Comparison of ENCODE assay signal across 14 cellular contexts in the genomic region with DNA sequence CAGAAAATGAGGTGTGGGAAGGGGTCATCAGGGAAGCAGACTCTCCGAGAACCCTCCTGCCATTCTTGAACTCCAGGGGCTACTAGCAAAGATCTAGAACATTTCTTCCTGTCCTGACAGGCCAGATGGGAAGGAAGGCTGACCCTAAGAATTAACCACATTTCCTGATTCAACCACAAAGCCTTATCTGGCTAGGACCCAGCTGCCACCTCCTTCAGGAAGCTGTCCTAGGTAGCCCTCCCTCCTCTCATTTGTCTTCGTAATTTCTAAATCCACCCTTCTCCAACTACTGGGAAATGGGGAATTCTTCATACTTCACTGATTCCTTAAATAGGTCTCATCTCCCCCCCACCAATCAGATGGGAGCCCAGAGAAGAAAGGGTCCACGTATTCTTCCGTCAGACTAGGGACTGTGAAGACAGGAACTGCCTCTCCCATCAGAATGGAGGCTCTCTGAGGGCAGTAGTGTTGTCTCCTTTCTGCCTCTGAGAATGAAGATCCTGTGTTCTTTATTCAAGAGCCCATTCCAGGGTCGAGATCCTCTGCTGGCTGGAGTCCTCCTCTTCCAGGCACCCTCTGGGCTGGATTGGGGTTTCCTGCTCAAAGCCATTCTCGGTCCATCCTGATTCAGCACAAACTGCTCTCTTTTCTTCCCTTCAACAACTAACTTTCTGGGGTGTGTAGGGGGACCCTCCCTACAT. TPM values are rescaled to one million over a fixed set of nuclear protein-coding genes. Genes with fewer than 3 reads are reported as not detected.
DNase-seq lines count a peak whose midpoint lies in the region; ATAC-seq, FAIRE-seq and TF ChIP-seq lines count a peak whose summit lies in the region.
"Had no signal": no experiment of that assay in that cellular context is flagged by ENCODE, and none has a peak within 500 bp of the region (broad histone marks: within the 10 kb centered on the region; RNA-seq: fewer than 3 reads in every experiment).

No MANE protein-coding gene starts in this region.

- H3K4me3 Mint-ChIP-seq in H9: peak overlapping the region in 1 of 2 experiments; percentile 93; a peak in 3 of 5 replicates

- H2BK20ac ChIP-seq in H9 (ENCODE audit: low read depth, low read length, poor library complexity, severe bottlenecking) (no peak overlapping the region), H1 (ENCODE audit: low read length) (peak overlapping the region; percentile 90)

- in situ Hi-C loops in G401 (cut with HindIII; ENCODE audit: low sequenced_read_pairs): no loop called here

- TF ChIP-seq CTCF in H9 (conservative IDR thresholded peaks at IDR 0.05): no peak
- TF ChIP-seq CTCF in H1 (IDR thresholded peaks at IDR 0.05; ENCODE audit: control extremely low read depth in 1 of 3, insufficient read depth in 1 of 3, low read depth in 1 of 3, low read length in 3 of 3): no peak
- TF ChIP-seq CTCF in osteoblast (IDR thresholded peaks at IDR 0.05; ENCODE audit: extremely low read depth, low read depth, low read length): no peak
- no peak for TF ChIP-seq CTCF in suprapubic skin (IDR thresholded peaks at IDR 0.05)
- TF ChIP-seq CTCF in gastroesophageal sphincter (IDR thresholded peaks at IDR 0.05): no peak

- H4K5ac ChIP-seq in H9 (ENCODE audit: insufficient read length, low read depth, low read length) (no peak overlapping the region), H1 (ENCODE audit: insufficient read length, low read depth, low read length) (peak overlapping the region; percentile 2)

- H2AFZ ChIP-seq in H9 (ENCODE audit: low read length): no peak overlapping the region
- no peak overlapping the region for H2AFZ ChIP-seq in H1 (ENCODE audit: low read length)
- no peak overlapping the region for H2AFZ ChIP-seq in osteoblast (ENCODE audit: low read length)

- DNase-seq in H9: no peak
- peak; percentile 81 for DNase-seq in OCI-M1 (lab: John Stamatoyannopoulos, UW)
- DNase-seq in H1 (ENCODE audit: low read depth in 1 of 2, low spot score in 2 of 2): no peak
- peak; percentile 90 for DNase-seq in osteoblast (ENCODE audit: insufficient read length, low spot score, missing footprints)
- no peak for DNase-seq in suprapubic skin (ENCODE audit: low spot score in 2 of 2)
- no peak for DNase-seq in G401 (ENCODE audit: low spot score)
- DNase-seq: DMS153, NCI-H1694 had no signal

- H2BK12ac ChIP-seq in H9 (ENCODE audit: insufficient read length, low read depth, low read length): no peak overlapping the region
- peak overlapping the region; percentile 5 for H2BK12ac ChIP-seq in H1 (ENCODE audit: low read depth, low read length)

- H3K18ac ChIP-seq in H9 (ENCODE audit: insufficient read length, low read depth, low read length) (no peak overlapping the region), H1 (ENCODE audit: extremely low read depth, low read length) (peak overlapping the region; percentile 49; the same call in 1 of the 2 replicates)

- FAIRE-seq in H1 (lab: Jason Lieb, UNC): peak; percentile 7

- H3K27me3 ChIP-seq in H9 (ENCODE audit: insufficient read depth, low read length) (no peaks in the 10 kb centered on the region; the same call in 1 of the 2 replicates), H1 (replicated peaks in 1 of 4; ENCODE audit: control insufficient read depth in 3 of 4, extremely low read depth in 1 of 4, insufficient read depth in 3 of 4, low read length in 3 of 4) (peaks cover 0 to 11% (median 2%) of the 10 kb centered on the region in 4 experiments; a peak in 4 of 7 replicates), osteoblast (ENCODE audit: insufficient read depth, low read length) (no peaks in the 10 kb centered on the region), suprapubic skin (peaks cover 25% of the 10 kb centered on the region), gastroesophageal sphincter (no peaks in the 10 kb centered on the region)

- H3K4me3 ChIP-seq in H1 (ENCODE audit: extremely low read depth in 1 of 4, insufficient read depth in 2 of 4, low read depth in 3 of 4, low read length in 4 of 4) (peak overlapping the region in 1 of 4 experiments; percentile 97; a peak in 1 of 8 replicates), osteoblast (ENCODE audit: insufficient read depth, low read length) (no peak overlapping the region), suprapubic skin (no peak overlapping the region), gastroesophageal sphincter (no peak overlapping the region)

- ATAC-seq in gastroesophageal sphincter (no peak), GM21526 (IDR thresholded peaks at IDR 0.05; ENCODE audit: low FRiP score, unreplicated experiment) (no peak)
- ATAC-seq: activated T-helper 17 cell treated with anti-CD3 and anti-CD28 coated beads, Interleukin-2, amount 50 U/mL, for 72 hours; right cardiac atrium had no signal

- H4K20me1 ChIP-seq in H9 (ENCODE audit: control insufficient read depth, insufficient read depth, insufficient read length): no peaks in the 10 kb centered on the region
- no peaks in the 10 kb centered on the region for H4K20me1 ChIP-seq in H1 (replicated peaks in 1 of 2; ENCODE audit: control insufficient read depth in 1 of 2, insufficient read depth in 2 of 2, low read length in 2 of 2)
- H4K20me1 ChIP-seq in osteoblast (ENCODE audit: insufficient read depth, low read length): peaks cover 10% of the 10 kb centered on the region

- TF ChIP-seq POLR2A in H1 (IDR thresholded peaks at IDR 0.05; ENCODE audit: control extremely low read depth in 1 of 2, low read depth in 2 of 2, low read length in 2 of 2) (no peak), suprapubic skin (IDR thresholded peaks at IDR 0.05) (no peak), gastroesophageal sphincter (IDR thresholded peaks at IDR 0.05) (no peak)

- H3K14ac ChIP-seq in H9 (ENCODE audit: insufficient read depth, low read length) (no peak overlapping the region), H1 (ENCODE audit: insufficient read length) (no peak overlapping the region)

- H3K27ac ChIP-seq in H9 (ENCODE audit: insufficient read length, low read depth, low read length): no peak overlapping the region
- H3K27ac ChIP-seq in H1 (ENCODE audit: low read depth, low read length): peak overlapping the region; percentile 6
- H3K27ac ChIP-seq in osteoblast (ENCODE audit: low read depth, low read length): no peak overlapping the region
- no peak overlapping the region for H3K27ac ChIP-seq in suprapubic skin
- H3K27ac ChIP-seq in gastroesophageal sphincter: no peak overlapping the region

- H3K4me1 ChIP-seq in H9 (ENCODE audit: insufficient read depth, low read length) (peaks cover 8% of the 10 kb centered on the region; the same call in 1 of the 2 replicates), H1 (replicated peaks in 1 of 4; ENCODE audit: control insufficient read depth in 3 of 4, insufficient read depth in 4 of 4, low read length in 3 of 4) (peaks cover 7 to 30% (median 26%) of the 10 kb centered on the region in 4 experiments), osteoblast (ENCODE audit: insufficient read depth, low read length) (peaks cover 6% of the 10 kb centered on the region), suprapubic skin (peaks cover 26% of the 10 kb centered on the region), gastroesophageal sphincter (peaks cover 0 to 55% (median 20%) of the 10 kb centered on the region in 3 donors)

- H3K4ac ChIP-seq in H9 (ENCODE audit: low read depth, low read length): no peak overlapping the region
- H3K4ac ChIP-seq in H1 (replicated peaks; ENCODE audit: insufficient read length, low read depth, low read length): peak overlapping the region; percentile 25

- H3K4me2 ChIP-seq in H9 (ENCODE audit: insufficient read depth, insufficient read length, low read length) (peak overlapping the region; percentile 1), H1 (ENCODE audit: insufficient read depth in 1 of 2, low read depth in 2 of 2, low read length in 2 of 2) (peak overlapping the region; percentile 70 to 92), osteoblast (ENCODE audit: insufficient read depth, low read length) (no peak overlapping the region)

- H2AK5ac ChIP-seq in H9 (ENCODE audit: insufficient read length, low read length): no peak overlapping the region
- H2AK5ac ChIP-seq in H1 (ENCODE audit: low read depth, low read length): no peak overlapping the region

- H3K79me2 ChIP-seq in H9 (ENCODE audit: insufficient read depth, low read length): no peaks in the 10 kb centered on the region
- no peaks in the 10 kb centered on the region for H3K79me2 ChIP-seq in H1 (ENCODE audit: control insufficient read depth in 1 of 2, insufficient read depth in 2 of 2, low read length in 2 of 2)
- H3K79me2 ChIP-seq in osteoblast (ENCODE audit: insufficient read depth, low read length): no peaks in the 10 kb centered on the region

- H3K36me3 ChIP-seq in H1 (ENCODE audit: control insufficient read depth in 2 of 4, insufficient read depth in 4 of 4, low read length in 3 of 4) (no peaks in the 10 kb centered on the region), osteoblast (ENCODE audit: insufficient read depth, low read length) (peaks cover 3% of the 10 kb centered on the region), suprapubic skin (no peaks in the 10 kb centered on the region), gastroesophageal sphincter (no peaks in the 10 kb centered on the region)

- H4K8ac ChIP-seq in H9 (replicated peaks; ENCODE audit: insufficient read length, low read depth, low read length) (no peak overlapping the region), H1 (ENCODE audit: extremely low read depth, insufficient read depth, low read length) (no peak overlapping the region)

- TF ChIP-seq EP300 in H1 (IDR thresholded peaks at IDR 0.05; ENCODE audit: borderline replicate concordance in 1 of 2, low read depth in 2 of 2, low read length in 2 of 2) (no peak), suprapubic skin (IDR thresholded peaks at IDR 0.05) (no peak), gastroesophageal sphincter (IDR thresholded peaks at IDR 0.05) (no peak)

- H3K27me3 Mint-ChIP-seq in H9 (ENCODE audit: low read depth): peaks cover 42% of the 10 kb centered on the region

- H3K79me1 ChIP-seq in H9 (ENCODE audit: insufficient read depth, low read depth, low read length, poor library complexity, severe bottlenecking) (no peaks in the 10 kb centered on the region), H1 (ENCODE audit: low read depth, low read length) (no peaks in the 10 kb centered on the region)

- CTCF ChIA-PET in H1 (lab: Charles Lee; ENCODE audit: partially characterized antibody): interaction anchor here (0.8 to 23.0 kb wide), 6 partner anchors 9 to 34 kb away, joined by 3 to 412 read pairs (median 21); partner anchors contain the start of genes PDK2 and PPP1R9B

- TF ChIP-seq RAD21 in H1 (IDR thresholded peaks at IDR 0.05 in 1 of 2, conservative IDR thresholded peaks at IDR 0.05 in 1 of 2; ENCODE audit: low read depth in 2 of 2, low read length in 2 of 2): no peak

- POLR2A ChIA-PET in H1 (lab: Charles Lee; ENCODE audit: partially characterized antibody): interaction anchor here (0.8 to 3.5 kb wide), 10 partner anchors 9 to 50 kb away, joined by 3 to 13 read pairs (median 4); no protein-coding TSS in a partner anchor

- H3K9ac ChIP-seq in H9 (ENCODE audit: extremely low read depth, insufficient read length, low read length): no peak overlapping the region
- no peak overlapping the region for H3K9ac ChIP-seq in H1 (replicated peaks in 1 of 4; ENCODE audit: extremely low read depth in 1 of 4, low read depth in 3 of 4, low read length in 3 of 4)

- peaks cover 12% of the 10 kb centered on the region for H3K23me2 ChIP-seq in H9 (ENCODE audit: insufficient read length, low read depth, low read length, poor library complexity, severe bottlenecking)
- peaks cover 20% of the 10 kb centered on the region for H3K23me2 ChIP-seq in H1 (ENCODE audit: low read depth, low read length)

- no peak overlapping the region for H2BK120ac ChIP-seq in H9 (ENCODE audit: low read depth, low read length, poor library complexity, severe bottlenecking)
- H2BK120ac ChIP-seq in H1 (replicated peaks; ENCODE audit: low read depth, low read length): peak overlapping the region; percentile 17

- H3K4me1 Mint-ChIP-seq in H9: peaks cover 36 to 59% of the 10 kb centered on the region in 2 experiments

- H3K27ac Mint-ChIP-seq in H9: peak overlapping the region in 1 of 3 experiments; percentile 96; a peak in 2 of 7 replicates
- H3K27ac Mint-ChIP-seq: activated T-helper 17 cell treated with anti-CD3 and anti-CD28 coated beads, Interleukin-2, amount 50 U/mL, for 72 hours had no signal

- WGBS in H9 (ENCODE audit: extremely low coverage, insufficient read length, low lambda C conversion rate): no CpG with 5 or more reads among the region's 6 CpGs
- WGBS in H1 (ENCODE audit: extremely low coverage in 1 of 2, insufficient coverage in 1 of 2, insufficient read length in 1 of 2, insufficient replicate concordance in 2 of 2, low coverage in 1 of 2, low lambda C conversion rate in 2 of 2, missing lambda C conversion rate in 1 of 2), 2 experiments: 61% methylated on average over 6 of the region's 6 CpGs; no CpG with 5 or more reads in 1 of the 2 experiments
- WGBS in suprapubic skin: 70% methylated on average over 6 of the region's 6 CpGs
- WGBS in gastroesophageal sphincter (ENCODE audit: low coverage in 1 of 2), 2 donors: 56% methylated on average over 2 of the region's 6 CpGs; no CpG with 5 or more reads in 1 of the 2 donors

- no peaks in the 10 kb centered on the region; a peak in 1 of 5 replicates for H3K9me3 Mint-ChIP-seq in H9
- H3K9me3 Mint-ChIP-seq: activated T-helper 17 cell treated with anti-CD3 and anti-CD28 coated beads, Interleukin-2, amount 50 U/mL, for 72 hours; central memory CD8-positive, alpha-beta T cell; type B pancreatic cell had no signal

- H4K91ac ChIP-seq in H9 (ENCODE audit: insufficient read length, low read depth, low read length) (no peak overlapping the region), H1 (replicated peaks; ENCODE audit: insufficient read length, low read length) (peak overlapping the region; percentile 50)

- H2BK5ac ChIP-seq in H9 (ENCODE audit: insufficient read length, low read length): no peak overlapping the region
- H2BK5ac ChIP-seq in H1 (ENCODE audit: low read depth, low read length): peak overlapping the region; percentile 41; the same call in 1 of the 2 replicates

- H3K23ac ChIP-seq in H9 (ENCODE audit: insufficient read length, low read depth, low read length) (no peak overlapping the region), H1 (ENCODE audit: insufficient read length) (no peak overlapping the region)

- H3T11ph ChIP-seq in H9 (ENCODE audit: low read length): no peak overlapping the region

- H3K36me3 Mint-ChIP-seq in H9 (ENCODE audit: insufficient read depth in 1 of 3, low read depth in 3 of 3): no peaks in the 10 kb centered on the region; a peak in 1 of 7 replicates
- H3K36me3 Mint-ChIP-seq: type B pancreatic cell had no signal

- H3K9me3 ChIP-seq in H9 (ENCODE audit: control insufficient read depth, low read depth, low read length) (no peaks in the 10 kb centered on the region), H1 (ENCODE audit: insufficient read depth in 2 of 2, low read depth in 1 of 2, low read length in 1 of 2) (no peaks in the 10 kb centered on the region), osteoblast (ENCODE audit: low read depth, low read length) (no peaks in the 10 kb centered on the region), suprapubic skin (no peaks in the 10 kb centered on the region), gastroesophageal sphincter (no peaks in the 10 kb centered on the region)

- H3K56ac ChIP-seq in H9 (ENCODE audit: insufficient read length, low read depth, low read length) (no peak overlapping the region), H1 (replicated peaks; ENCODE audit: insufficient read length, low read depth, low read length) (no peak overlapping the region)

- H2BK15ac ChIP-seq in H9 (ENCODE audit: low read depth, low read length) (no peak overlapping the region), H1 (ENCODE audit: low read length) (0 out of 2 replicates have a peak overlapping the region, but pooled peaks have one; percentile 19)

RNA-seq across cellular contexts. Expression of gene SAMD14, which starts 2.1 kb away (rescaled TPM):
- total RNA-seq in H9 (2021): 4.8 and 5.9 TPM in 2 replicates
- total RNA-seq in H1 (2021; fragmentation: NEBNext Ultra II Directional; extraction: Animal tissue kit (Norgen Biotek cat#: 25700)): 5.8 and 5.9 TPM in 2 replicates
- 5.2 and 5.7 TPM in 2 replicates for polyA plus RNA-seq in H1 (2011; rRNA removed)
- polyA plus RNA-seq in H1 (2011; cell fraction: cytosol; rRNA removed): 3.9 TPM
- polyA plus RNA-seq in H1 (2011; cell fraction: nucleus; rRNA removed): 12.4 TPM
- 6.3 to 11.5 TPM (median 8.1 TPM) in 4 replicates for polyA plus RNA-seq in H1 (2012, experiment 1 of 2)
- 3.9 TPM for polyA plus RNA-seq in H1 (2012, experiment 2 of 2)
- polyA plus RNA-seq in H1 (2013, experiment 1 of 2): 3.4 TPM
- 3.4 TPM for polyA plus RNA-seq in H1 (2013, experiment 2 of 2)
- polyA minus RNA-seq in H1 (2011; rRNA and poly(A)+ RNA removed): 2.6 and 3.1 TPM in 2 replicates
- polyA minus RNA-seq in H1 (2011; cell fraction: cytosol; rRNA and poly(A)+ RNA removed): 2.9 TPM
- 4.2 TPM for polyA minus RNA-seq in H1 (2011; cell fraction: nucleus; rRNA and poly(A)+ RNA removed)
- 2.5 and 2.7 TPM in 2 replicates for total RNA-seq in osteoblast
- under 1 TPM in 1 of 4 donors, not detected in 3; 0.68 TPM for total RNA-seq in suprapubic skin
- 1 to 10 TPM; 1.3 to 2.8 (median 2.3) TPM for total RNA-seq in gastroesophageal sphincter
- 7.5 and 8.4 TPM in 2 replicates for total RNA-seq in G401 (2014; rRNA removed; shearing (Covaris generic))

RNA-seq across cellular contexts. Expression of gene PPP1R9B, which starts 22.7 kb away (rescaled TPM):
- total RNA-seq in H9 (2021): 23.0 and 25.8 TPM in 2 replicates
- 13.1 and 14.1 TPM in 2 replicates for total RNA-seq in H1 (2021; fragmentation: NEBNext Ultra II Directional; extraction: Animal tissue kit (Norgen Biotek cat#: 25700))
- 5.2 and 6.1 TPM in 2 replicates for polyA plus RNA-seq in H1 (2011; rRNA removed)
- 6.2 TPM for polyA plus RNA-seq in H1 (2011; cell fraction: cytosol; rRNA removed)
- polyA plus RNA-seq in H1 (2011; cell fraction: nucleus; rRNA removed): 11.6 TPM
- 13.3 to 16.7 TPM (median 15.0 TPM) in 4 replicates for polyA plus RNA-seq in H1 (2012, experiment 1 of 2)
- 9.9 TPM for polyA plus RNA-seq in H1 (2012, experiment 2 of 2)
- 6.4 TPM for polyA plus RNA-seq in H1 (2013, experiment 1 of 2)
- 6.6 TPM for polyA plus RNA-seq in H1 (2013, experiment 2 of 2)
- polyA minus RNA-seq in H1 (2011; rRNA and poly(A)+ RNA removed): 3.9 and 6.5 TPM in 2 replicates
- 7.4 TPM for polyA minus RNA-seq in H1 (2011; cell fraction: cytosol; rRNA and poly(A)+ RNA removed)
- polyA minus RNA-seq in H1 (2011; cell fraction: nucleus; rRNA and poly(A)+ RNA removed): 6.0 TPM
- total RNA-seq in osteoblast: 44.2 and 48.9 TPM in 2 replicates
- 10 to 100 TPM; 21.5 to 26.2 (median 23.7) TPM for total RNA-seq in suprapubic skin
- total RNA-seq in gastroesophageal sphincter: 10 to 100 TPM; 23.3 to 38.1 (median 30.8) TPM
- total RNA-seq in G401 (2014; rRNA removed; shearing (Covaris generic)): 49.7 and 59.6 TPM in 2 replicates

RNA-seq across cellular contexts. Expression of gene PDK2, which starts 32.7 kb away (rescaled TPM):
- 16.2 and 19.9 TPM in 2 replicates for total RNA-seq in H9 (2021)
- total RNA-seq in H1 (2021; fragmentation: NEBNext Ultra II Directional; extraction: Animal tissue kit (Norgen Biotek cat#: 25700)): 17.8 and 18.3 TPM in 2 replicates
- 121 and 154 TPM in 2 replicates for polyA plus RNA-seq in H1 (2011; rRNA removed)
- polyA plus RNA-seq in H1 (2011; cell fraction: cytosol; rRNA removed): 49.3 TPM
- 74.7 TPM for polyA plus RNA-seq in H1 (2011; cell fraction: nucleus; rRNA removed)
- 14.5 to 28.8 TPM (median 21.8 TPM) in 4 replicates for polyA plus RNA-seq in H1 (2012, experiment 1 of 2)
- polyA plus RNA-seq in H1 (2012, experiment 2 of 2): 16.0 TPM
- 17.4 TPM for polyA plus RNA-seq in H1 (2013, experiment 1 of 2)
- 17.7 TPM for polyA plus RNA-seq in H1 (2013, experiment 2 of 2)
- polyA minus RNA-seq in H1 (2011; rRNA and poly(A)+ RNA removed): 63.4 and 70.8 TPM in 2 replicates
- 22.0 TPM for polyA minus RNA-seq in H1 (2011; cell fraction: cytosol; rRNA and poly(A)+ RNA removed)
- 45.0 TPM for polyA minus RNA-seq in H1 (2011; cell fraction: nucleus; rRNA and poly(A)+ RNA removed)
- total RNA-seq in osteoblast: 43.4 and 54.8 TPM in 2 replicates
- total RNA-seq in suprapubic skin: 100 to 1,000 TPM in 2 of 4 donors, 10 to 100 TPM in 2; 33.2 to 114 (median 69.6) TPM
- total RNA-seq in gastroesophageal sphincter: 10 to 100 TPM; 31.6 to 70.6 (median 58.1) TPM
- 40.3 and 112 TPM in 2 replicates for total RNA-seq in G401 (2014; rRNA removed; shearing (Covaris generic))

RNA-seq across cellular contexts. Expression of gene SGCA, which starts 38.0 kb away (rescaled TPM):
- total RNA-seq in H9 (2021): 0.24 TPM in 1 of 2 replicates, not detected in the other
- total RNA-seq in H1 (2021; fragmentation: NEBNext Ultra II Directional; extraction: Animal tissue kit (Norgen Biotek cat#: 25700)): not detected in 2 replicates
- polyA plus RNA-seq in H1 (2011; rRNA removed): 0.12 and 0.36 TPM in 2 replicates
- polyA plus RNA-seq in H1 (2011; cell fraction: cytosol; rRNA removed): 0.18 TPM
- polyA plus RNA-seq in H1 (2011; cell fraction: nucleus; rRNA removed): 0.27 TPM
- polyA plus RNA-seq in H1 (2012, experiment 1 of 2): 0.31 to 0.65 TPM in 2 of 4 replicates, not detected in the others
- polyA plus RNA-seq in H1 (2012, experiment 2 of 2): 0.43 TPM
- polyA plus RNA-seq in H1 (2013, experiment 1 of 2): 0.36 TPM
- 0.33 TPM for polyA plus RNA-seq in H1 (2013, experiment 2 of 2)
- polyA minus RNA-seq in H1 (2011; rRNA and poly(A)+ RNA removed): not detected in 2 replicates
- polyA minus RNA-seq in H1 (2011; cell fraction: cytosol; rRNA and poly(A)+ RNA removed): not detected
- not detected for polyA minus RNA-seq in H1 (2011; cell fraction: nucleus; rRNA and poly(A)+ RNA removed)
- 0.29 TPM in 1 of 2 replicates, not detected in the other for total RNA-seq in osteoblast
- 1 to 10 TPM; 2.1 to 5.8 (median 4.0) TPM for total RNA-seq in suprapubic skin
- total RNA-seq in gastroesophageal sphincter: 100 to 1,000 TPM in 2 of 4 donors, 10 to 100 TPM in 2; 58.1 to 145 (median 93.4) TPM
- total RNA-seq in G401 (2014; rRNA removed; shearing (Covaris generic)): 19.0 and 49.0 TPM in 2 replicates
- total RNA-seq: activated T-helper 17 cell treated with anti-CD3 and anti-CD28 coated beads, Interleukin-2, amount 50 U/mL, for 72 hours had no signal

Comparison
In these comparisons a context has a peak if more than half of its experiments do, and no peak if none do; other contexts are left out.
1. DNase-seq: peak in OCI-M1 (single experiment) and osteoblast (single experiment); none in H9 (single experiment), H1 (0 of 2), suprapubic skin (0 of 2) and G401 (single experiment).